16 cellular contexts compared by ENCODE assay signal in genomic region chr5:175542232-175542965, GRCh38.
DNase-seq lines count a peak whose midpoint lies in the region; ATAC-seq, FAIRE-seq and TF ChIP-seq lines count a peak whose summit lies in the region.
"Had no signal": no experiment of that assay in that cellular context is flagged by ENCODE, and none has a peak within 500 bp of the region (broad histone marks: within the 10 kb centered on the region; RNA-seq: fewer than 3 reads in every experiment).

No MANE protein-coding gene starts in this region.

- H3K79me1 ChIP-seq in mesenchymal stem cell (replicated peaks; ENCODE audit: low read length, poor library complexity, severe bottlenecking) = no peaks in the 10 kb centered on the region

- H3K4me1 Mint-ChIP-seq in activated CD4-positive, alpha-beta T cell treated with anti-CD3 and anti-CD28 coated beads for 36 hours = peaks cover 16% of the 10 kb centered on the region

- H2BK15ac ChIP-seq in mesenchymal stem cell (ENCODE audit: low read depth, poor library complexity, severe bottlenecking) = no peak overlapping the region

- no peaks in the 10 kb centered on the region for H4K20me1 ChIP-seq in HepG2 (ENCODE audit: insufficient read depth, low read length)

- no peak overlapping the region for H3K23ac ChIP-seq in mesenchymal stem cell (ENCODE audit: low read length in 2 of 2)

- TF ChIP-seq EP300 in HepG2 (IDR thresholded peaks at IDR 0.05; ENCODE audit: low read depth in 2 of 2, low read length in 2 of 2) (no peak), HepG2 (CRISPR knock-in tag; IDR thresholded peaks at IDR 0.05; ENCODE audit: borderline replicate concordance) (no peak)

- H3K4me2 ChIP-seq in HepG2 (ENCODE audit: low read depth, low read length) = no peak overlapping the region
- H3K4me2 ChIP-seq in mesenchymal stem cell (ENCODE audit: low read length, poor library complexity, severe bottlenecking) = no peak overlapping the region

- no peak overlapping the region for H4K8ac ChIP-seq in mesenchymal stem cell (ENCODE audit: low read length)

- no peak for TF ChIP-seq POLR2A in HepG2 (IDR thresholded peaks at IDR 0.05; ENCODE audit: insufficient read depth in 1 of 2, low read depth in 2 of 2, low read length in 2 of 2)

- H3K4ac ChIP-seq in mesenchymal stem cell (ENCODE audit: low read depth in 1 of 2, low read length in 2 of 2) = no peak overlapping the region

- no peak overlapping the region for H2AFZ ChIP-seq in HepG2 (ENCODE audit: low read length)
- no peak overlapping the region for H2AFZ ChIP-seq in mesenchymal stem cell (ENCODE audit: low read depth, low read length)

- H3K27ac ChIP-seq in HEK293 (ENCODE audit: extremely low read depth, low read depth, low read length) (no peak overlapping the region), SK-N-MC (no peak overlapping the region), HepG2 (ENCODE audit: extremely low read length, insufficient read depth, low read length) (no peak overlapping the region), mesenchymal stem cell (ENCODE audit: low read length, poor library complexity, severe bottlenecking) (no peak overlapping the region), ascending aorta (no peak overlapping the region)
- H3K27ac ChIP-seq: uterus had no signal

- H3K18ac ChIP-seq in mesenchymal stem cell (ENCODE audit: low read depth in 1 of 2, low read length in 2 of 2) = no peak overlapping the region

- TF ChIP-seq CTCF in HEK293 (tag by site-specific recombination; IDR thresholded peaks at IDR 0.05) (no peak), HepG2 (CRISPR knock-in tag; IDR thresholded peaks at IDR 0.05) (no peak), ascending aorta (IDR thresholded peaks at IDR 0.05) (no peak)

- TF ChIP-seq RAD21 in HepG2 (CRISPR knock-in tag; IDR thresholded peaks at IDR 0.05) = no peak

- no peaks in the 10 kb centered on the region for H3K36me3 ChIP-seq in HEK293 (ENCODE audit: control insufficient read depth in 2 of 2, insufficient read depth in 1 of 2, low read length in 2 of 2)
- no peaks in the 10 kb centered on the region for H3K36me3 ChIP-seq in SK-N-MC (ENCODE audit: insufficient read depth, low read length)
- no peaks in the 10 kb centered on the region for H3K36me3 ChIP-seq in HepG2 (replicated peaks in 1 of 2; ENCODE audit: control insufficient read depth in 1 of 2, insufficient read depth in 2 of 2, low read length in 2 of 2)
- H3K36me3 ChIP-seq in mesenchymal stem cell (ENCODE audit: control insufficient read depth in 1 of 2, insufficient read depth in 2 of 2, low read depth in 1 of 2, low read length in 2 of 2) = no peaks in the 10 kb centered on the region
- H3K36me3 ChIP-seq in ascending aorta = no peaks in the 10 kb centered on the region
- H3K36me3 ChIP-seq: uterus had no signal

- intact Hi-C loops in activated CD4-positive, alpha-beta T cell treated with anti-CD3 and anti-CD28 coated beads for 36 hours (cut with DNase I, micrococcal nuclease) = no loop called here
- intact Hi-C loops in HepG2 (cut with micrococcal nuclease; ENCODE audit: unreplicated experiment) = no loop called here
- intact Hi-C loops in ascending aorta (cut with DNase I) = no loop called here

- CTCF ChIA-PET in activated CD4-positive, alpha-beta T cell treated with anti-CD3 and anti-CD28 coated beads for 36 hours (lab: Charles Lee) = interaction anchor here (0.6 to 1.4 kb wide), 9 partner anchors 8 to 812 kb away, joined by 3 to 6 read pairs (median 3); no protein-coding TSS in a partner anchor
- CTCF ChIA-PET in HEK293 (lab: Yijun Ruan, JAX) (interaction anchor here (1.0 to 2.1 kb wide), 3 partner anchors 8 to 187 kb away, joined by 3 to 19 read pairs (median 4); no protein-coding TSS in a partner anchor), HepG2 (lab: Yijun Ruan, JAX; ENCODE audit: low intra/inter-chr PET ratio, low total read pairs) (no interaction called here)

- BruUV-seq in HepG2 (replicated peaks; lab: Mats Ljungman, UMichigan) = no TSS peak

- H3K4me1 ChIP-seq in HEK293 (ENCODE audit: control insufficient read depth, insufficient read depth, low read length) = no peaks in the 10 kb centered on the region
- no peaks in the 10 kb centered on the region for H3K4me1 ChIP-seq in HepG2 (ENCODE audit: insufficient read depth, low read length)
- H3K4me1 ChIP-seq in mesenchymal stem cell (ENCODE audit: control insufficient read depth, insufficient read depth, low read depth, low read length) = peaks cover under 1% of the 10 kb centered on the region
- H3K4me1 ChIP-seq in ascending aorta = no peaks in the 10 kb centered on the region
- H3K4me1 ChIP-seq: uterus had no signal

- no peak overlapping the region for H2BK5ac ChIP-seq in mesenchymal stem cell (ENCODE audit: low read depth, low read length, poor library complexity, severe bottlenecking)

- FAIRE-seq in HepG2 (lab: Jason Lieb, UNC) = no peak
- FAIRE-seq: keratinocyte had no signal

- no peak overlapping the region for H3K4me3 Mint-ChIP-seq in activated CD4-positive, alpha-beta T cell treated with anti-CD3 and anti-CD28 coated beads for 36 hours

- peak overlapping the region; percentile 72 for H3K27ac Mint-ChIP-seq in activated CD4-positive, alpha-beta T cell treated with anti-CD3 and anti-CD28 coated beads for 36 hours

- peak; percentile 67 for DNase-seq in activated CD4-positive, alpha-beta T cell treated with anti-CD3 and anti-CD28 coated beads for 36 hours
- DNase-seq in activated CD4-positive, alpha-beta T cell treated with anti-CD3 and anti-CD28 coated beads, Interleukin-2, amount 50 U/mL, for 4 hours = no peak
- DNase-seq in SK-N-MC (ENCODE audit: low read depth, low spot score) = peak; percentile 34
- no peak for DNase-seq in HepG2 (ENCODE audit: low spot score)
- DNase-seq in mesenchymal stem cell = no peak
- DNase-seq in putamen (ENCODE audit: low spot score) = no peak
- DNase-seq in ascending aorta (ENCODE audit: low spot score in 2 of 2) = no peak
- DNase-seq: activated CD4-positive, alpha-beta T cell treated with anti-CD3 and anti-CD28 coated beads for 4 hours; aorta; foreskin melanocyte; NCI-H2227 treated with DMSO at 0.1 percent for 48 hours; SHP77 treated with DMSO at 0.1 percent for 48 hours; uterus had no signal

- peaks cover under 1% of the 10 kb centered on the region for H3K27me3 Mint-ChIP-seq in activated CD4-positive, alpha-beta T cell treated with anti-CD3 and anti-CD28 coated beads for 36 hours

- H3K14ac ChIP-seq in mesenchymal stem cell (ENCODE audit: low read length in 2 of 2) = no peak overlapping the region

- in situ Hi-C loops in HepG2 (cut with HindIII; ENCODE audit: extremely low pct_ligation_motif_present, low pct_unique_long_range_greater_than_20kb) = loop anchor here (25.0 kb wide), 1 partner anchor 345 kb away; no protein-coding TSS in a partner anchor

- 33% methylated on average over 5 of the region's 5 CpGs for WGBS in HepG2 (ENCODE audit: low lambda C conversion rate)
- WGBS in mesenchymal stem cell = 85% methylated on average over 5 of the region's 5 CpGs

- H3K4me3 ChIP-seq in HEK293 (ENCODE audit: low read depth, low read length) (no peak overlapping the region), SK-N-MC (no peak overlapping the region), HepG2 (replicated peaks in 1 of 3; ENCODE audit: insufficient read depth in 1 of 3, low read depth in 2 of 3, low read length in 3 of 3) (no peak overlapping the region), mesenchymal stem cell (ENCODE audit: insufficient read depth in 1 of 2, low read depth in 1 of 2, low read length in 2 of 2) (no peak overlapping the region), ascending aorta (no peak overlapping the region)
- H3K4me3 ChIP-seq: uterus had no signal

- H3K79me2 ChIP-seq in HepG2 (ENCODE audit: insufficient read depth, low read length) = no peaks in the 10 kb centered on the region

- no peak overlapping the region for H2AK5ac ChIP-seq in mesenchymal stem cell (ENCODE audit: low read length, severe bottlenecking)

- POLR2A ChIA-PET in activated CD4-positive, alpha-beta T cell treated with anti-CD3 and anti-CD28 coated beads for 36 hours (lab: Charles Lee) = no interaction called here
- POLR2A ChIA-PET in HEK293 (lab: Yijun Ruan, JAX) (interaction anchor here (0.5 kb wide), 1 partner anchor 276 kb away, joined by 9 read pairs; no protein-coding TSS in a partner anchor), HepG2 (lab: Yijun Ruan, JAX) (interaction anchor here (0.6 kb wide), 1 partner anchor 1652 kb away, joined by 3 read pairs; no protein-coding TSS in a partner anchor)

- H4K91ac ChIP-seq in mesenchymal stem cell (ENCODE audit: low read length) = no peak overlapping the region

- H3K9me3 Mint-ChIP-seq in activated CD4-positive, alpha-beta T cell treated with anti-CD3 and anti-CD28 coated beads for 36 hours (ENCODE audit: low read depth) = no peaks in the 10 kb centered on the region

- H3K27me3 ChIP-seq in HepG2 (ENCODE audit: control insufficient read depth in 1 of 2, insufficient read depth in 2 of 2, low read length in 2 of 2) = peaks cover 0 to 20% of the 10 kb centered on the region in 2 experiments; a peak in 2 of 5 replicates
- H3K27me3 ChIP-seq in mesenchymal stem cell (ENCODE audit: control insufficient read depth in 1 of 2, insufficient read depth in 1 of 2, low read length in 2 of 2) = peaks cover 13 to 24% of the 10 kb centered on the region in 2 experiments
- no peaks in the 10 kb centered on the region for H3K27me3 ChIP-seq in ascending aorta
- H3K27me3 ChIP-seq: uterus had no signal

- peak; percentile 100 for ATAC-seq in activated CD4-positive, alpha-beta T cell treated with anti-CD3 and anti-CD28 coated beads for 36 hours
- ATAC-seq in HepG2 = no peak
- ATAC-seq: sciatic nerve had no signal

- no peaks in the 10 kb centered on the region for H3K9me3 ChIP-seq in HEK293 (ENCODE audit: control insufficient read depth, insufficient read depth, low read depth, low read length)
- no peaks in the 10 kb centered on the region for H3K9me3 ChIP-seq in SK-N-MC (ENCODE audit: low read depth, low read length)
- no peaks in the 10 kb centered on the region for H3K9me3 ChIP-seq in HepG2 (ENCODE audit: low read length)
- H3K9me3 ChIP-seq in mesenchymal stem cell (ENCODE audit: control insufficient read depth, low read length) = no peaks in the 10 kb centered on the region
- H3K9me3 ChIP-seq in ascending aorta = no peaks in the 10 kb centered on the region
- H3K9me3 ChIP-seq: uterus had no signal

- no peak overlapping the region for H3K9ac ChIP-seq in SK-N-MC (ENCODE audit: insufficient read length)
- no peak overlapping the region for H3K9ac ChIP-seq in HepG2 (ENCODE audit: insufficient read depth, low read depth, low read length)
- no peak overlapping the region for H3K9ac ChIP-seq in mesenchymal stem cell (ENCODE audit: low read length)

- H3K36me3 Mint-ChIP-seq in activated CD4-positive, alpha-beta T cell treated with anti-CD3 and anti-CD28 coated beads for 36 hours (ENCODE audit: low read depth) = no peaks in the 10 kb centered on the region

- no peak overlapping the region for H2BK12ac ChIP-seq in mesenchymal stem cell (ENCODE audit: low read length in 2 of 2)

- no peak overlapping the region for H2BK120ac ChIP-seq in mesenchymal stem cell (ENCODE audit: low read depth, low read length)

TF ChIP-seq in HEK293, 187 proteins besides CTCF, POLR2A, EP300 and RAD21 (continues in another document):
- TF ChIP-seq ZNF623 (tag by site-specific recombination; IDR thresholded peaks at IDR 0.05) = no peak
- no peak for TF ChIP-seq ZNF600 (tag by site-specific recombination; IDR thresholded peaks at IDR 0.05)

TF ChIP-seq in HepG2, 621 proteins besides CTCF, POLR2A, EP300 and RAD21 (continues in another document):
- no peak for TF ChIP-seq KAT8 (CRISPR knock-in tag; IDR thresholded peaks at IDR 0.05)

Comparison
In these comparisons a context has a peak if more than half of its experiments do, and no peak if none do; other contexts are left out.
1. DNase-seq: peak in activated CD4-positive, alpha-beta T cell treated with anti-CD3 and anti-CD28 coated beads for 36 hours (single experiment) and SK-N-MC (single experiment); none in activated CD4-positive, alpha-beta T cell treated with anti-CD3 and anti-CD28 coated beads, Interleukin-2, amount 50 U/mL, for 4 hours (0 of 2), HepG2 (single experiment), mesenchymal stem cell (single experiment), putamen (single experiment) and ascending aorta (0 of 2).